17 cellular contexts compared by ENCODE assay signal in genomic region chr2:176178807-176179271, GRCh38. TPM values are rescaled to one million over a fixed set of nuclear protein-coding genes. Genes with fewer than 3 reads are reported as not detected.
A peak's percentile ranks its signal among the peaks of the same experiment; 100 is the strongest.
DNase-seq lines count a peak whose midpoint lies in the region; ATAC-seq, FAIRE-seq and TF ChIP-seq lines count a peak whose summit lies in the region.
"Had no signal": no experiment of that assay in that cellular context is flagged by ENCODE, and none has a peak within 500 bp of the region (broad histone marks: within the 10 kb centered on the region; RNA-seq: fewer than 3 reads in every experiment).

No MANE protein-coding gene starts in this region.

- DNase-seq in H7: no peak
- DNase-seq in RWPE2 (ENCODE audit: low spot score): no peak
- no peak for DNase-seq in keratinocyte (ENCODE audit: low read depth, low spot score)
- DNase-seq in stimulated activated CD4-positive, alpha-beta T cell treated with anti-CD3 and anti-CD28 coated beads, Interleukin-2, amount 100 ng/mL, for 24 hours: no peak
- DNase-seq in HEK293T (ENCODE audit: extremely low spot score): no peak
- no peak for DNase-seq in T-helper 1 cell
- DNase-seq: activated T-cell treated with anti-CD3 and anti-CD28 coated beads for 4 hours; brain microvascular endothelial cell; NCI-H226; occipital lobe; stimulated activated CD4-positive, alpha-beta T cell treated with anti-CD3 and anti-CD28 coated beads, Interleukin-4, amount 100 ng/mL, for 24 hours had no signal

- no peak for TF ChIP-seq CTCF in RWPE2 (IDR thresholded peaks at IDR 0.05; ENCODE audit: poor library complexity, severe bottlenecking)
- no peak for TF ChIP-seq CTCF in keratinocyte (optimal IDR thresholded peaks at IDR 0.05 in 1 of 3, IDR thresholded peaks at IDR 0.05 in 1 of 3, conservative IDR thresholded peaks at IDR 0.05 in 1 of 3; ENCODE audit: extremely low read depth in 1 of 3, insufficient read depth in 2 of 3, low read length in 3 of 3)

- no peaks in the 10 kb centered on the region for H3K79me2 ChIP-seq in keratinocyte (ENCODE audit: control insufficient read depth, insufficient read depth, low read length)

- H3K4me3 ChIP-seq in H7 (ENCODE audit: insufficient read depth, low read depth, low read length): peak overlapping the region; percentile 30; the same call in 1 of the 2 replicates
- peak overlapping the region; percentile 39 for H3K4me3 ChIP-seq in RWPE2 (ENCODE audit: severe bottlenecking)
- H3K4me3 ChIP-seq in keratinocyte (ENCODE audit: control insufficient read depth in 2 of 3, extremely low read depth in 1 of 3, insufficient read depth in 2 of 3, low read depth in 1 of 3, low read length in 3 of 3): peak overlapping the region in 2 of 3 experiments; percentile 28 to 54
- peak overlapping the region in 2 of 3 donors; percentile 65 to 66 for H3K4me3 ChIP-seq in skeletal muscle tissue (ENCODE audit: low read length in 3 of 3)

- no peak overlapping the region for H3K9ac ChIP-seq in keratinocyte (ENCODE audit: control insufficient read depth, extremely low read depth, insufficient read depth, low read length)
- no peak overlapping the region for H3K9ac ChIP-seq in skeletal muscle tissue (ENCODE audit: low read depth in 1 of 3, low read length in 3 of 3)
- H3K9ac ChIP-seq: KMS-11 had no signal

- ATAC-seq in RWPE2 (ENCODE audit: low read depth) (no peak), esophagus mucosa (no peak)
- ATAC-seq: Panc1 had no signal

- FAIRE-seq in keratinocyte (lab: Jason Lieb, UNC): no peak
- FAIRE-seq: TTC549 had no signal

- H3K36me3 ChIP-seq in H7 (replicated peaks; ENCODE audit: control insufficient read depth, insufficient read depth, low read length) (no peaks in the 10 kb centered on the region), RWPE2 (ENCODE audit: low read depth) (no peaks in the 10 kb centered on the region), keratinocyte (ENCODE audit: control insufficient read depth in 2 of 2, extremely low read depth in 1 of 2, insufficient read depth in 2 of 2, low read length in 2 of 2) (no peaks in the 10 kb centered on the region), skeletal muscle tissue (ENCODE audit: control insufficient read depth in 3 of 3, insufficient read depth in 3 of 3, low read length in 3 of 3) (no peaks in the 10 kb centered on the region)
- H3K36me3 ChIP-seq: brain microvascular endothelial cell, esophagus muscularis mucosa had no signal

- H2AFZ ChIP-seq in keratinocyte (ENCODE audit: control insufficient read depth, low read length): no peak overlapping the region

- H3K4me1 ChIP-seq in RWPE2 (ENCODE audit: insufficient read depth, poor library complexity, severe bottlenecking) (peaks cover 5% of the 10 kb centered on the region), keratinocyte (ENCODE audit: control insufficient read depth, extremely low read depth, insufficient read depth, low read length) (peaks cover 4% of the 10 kb centered on the region), skeletal muscle tissue (ENCODE audit: control insufficient read depth in 3 of 3, insufficient read depth in 3 of 3, low read length in 3 of 3) (peaks cover 0 to 6% (median 4%) of the 10 kb centered on the region in 3 donors)

- H4K20me1 ChIP-seq in keratinocyte (ENCODE audit: control insufficient read depth, extremely low read depth, insufficient read depth, low read length): peaks cover 2% of the 10 kb centered on the region

- CTCF ChIA-PET in HEK293T (lab: Yijun Ruan, JAX): no interaction called here

- H3K9me3 ChIP-seq in RWPE2 (ENCODE audit: severe bottlenecking): no peaks in the 10 kb centered on the region
- no peaks in the 10 kb centered on the region for H3K9me3 ChIP-seq in keratinocyte (ENCODE audit: control insufficient read depth, low read depth, low read length)
- H3K9me3 ChIP-seq in skeletal muscle tissue (ENCODE audit: control insufficient read depth in 3 of 3, low read length in 3 of 3): no peaks in the 10 kb centered on the region
- H3K9me3 ChIP-seq: esophagus muscularis mucosa had no signal

- H3K27ac ChIP-seq in RWPE2 (ENCODE audit: poor library complexity, severe bottlenecking) (peak overlapping the region; percentile 49), keratinocyte (ENCODE audit: control insufficient read depth, insufficient read depth, low read length) (no peak overlapping the region), skeletal muscle tissue (ENCODE audit: low read depth, low read length) (peak overlapping the region; percentile 25)
- H3K27ac ChIP-seq: brain microvascular endothelial cell, KMS-11 had no signal

- peaks cover 96% of the 10 kb centered on the region for H3K27me3 ChIP-seq in H7 (ENCODE audit: control insufficient read depth, insufficient read depth, low read length)
- H3K27me3 ChIP-seq in RWPE2 (ENCODE audit: insufficient read depth, poor library complexity, severe bottlenecking): no peaks in the 10 kb centered on the region
- peaks cover 63% of the 10 kb centered on the region for H3K27me3 ChIP-seq in keratinocyte (ENCODE audit: control insufficient read depth, extremely low read depth, insufficient read depth, low read length)
- peaks cover 33 to 54% (median 36%) of the 10 kb centered on the region in 3 donors for H3K27me3 ChIP-seq in skeletal muscle tissue (ENCODE audit: control insufficient read depth in 3 of 3, insufficient read depth in 3 of 3, low read length in 3 of 3)

- dilution Hi-C loops in keratinocyte (cut with MboI; ENCODE audit: extremely low pct_ligation_motif_present, low sequenced_read_pairs): no loop called here

- H3K4me2 ChIP-seq in keratinocyte (ENCODE audit: control insufficient read depth, extremely low read depth, insufficient read depth, low read depth, low read length): peak overlapping the region; percentile 54
- H3K4me2 ChIP-seq: KMS-11 had no signal

- POLR2A ChIA-PET in HEK293T (lab: Yijun Ruan, JAX): interaction anchor here (1.5 kb wide), 1 partner anchor 9 kb away, joined by 3 read pairs; no protein-coding TSS in a partner anchor

- H3K9me1 ChIP-seq in keratinocyte (ENCODE audit: control insufficient read depth, extremely low read depth, insufficient read depth, low read length): no peaks in the 10 kb centered on the region

TF ChIP-seq in HEK293T, 16 proteins besides CTCF, POLR2A, EP300 and RAD21:
- TF ChIP-seq LEF1 (IDR thresholded peaks at IDR 0.05; ENCODE audit: borderline replicate concordance) (no peak), NFRKB (IDR thresholded peaks at IDR 0.05) (no peak)

RNA-seq across cellular contexts. Expression of gene HOXD1, which starts 9.6 kb away (rescaled TPM):
- total RNA-seq in H7 (2014; rRNA removed; shearing (Covaris generic)): not detected in 2 replicates
- polyA plus RNA-seq in keratinocyte: not detected in 3 replicates
- polyA plus RNA-seq in keratinocyte (2011; ENCODE audit: low read depth): not detected
- not detected in 2 replicates for polyA plus RNA-seq in keratinocyte (2011; cell fraction: cytosol; rRNA removed)
- not detected in 2 replicates for polyA plus RNA-seq in keratinocyte (2011; cell fraction: nucleus; rRNA removed)
- not detected in 2 replicates for polyA plus RNA-seq in keratinocyte (2012; ENCODE audit: low replicate concordance)
- polyA minus RNA-seq in keratinocyte: not detected in 3 replicates
- not detected for polyA minus RNA-seq in keratinocyte (2011; cell fraction: cytosol; rRNA and poly(A)+ RNA removed)
- polyA minus RNA-seq in keratinocyte (2011; cell fraction: nucleus; rRNA and poly(A)+ RNA removed): not detected in 2 replicates
- total RNA-seq in skeletal muscle tissue (0.52 TPM), esophagus mucosa (0.16 TPM)
- total RNA-seq: occipital lobe had no signal

RNA-seq across cellular contexts. Expression of gene HOXD3, which starts 21.7 kb away (rescaled TPM):
- total RNA-seq in H7 (2014; rRNA removed; shearing (Covaris generic)): not detected in 2 replicates
- polyA plus RNA-seq in keratinocyte: not detected in 3 replicates
- polyA plus RNA-seq in keratinocyte (2011; ENCODE audit: low read depth): not detected
- polyA plus RNA-seq in keratinocyte (2011; cell fraction: cytosol; rRNA removed): not detected in 2 replicates
- polyA plus RNA-seq in keratinocyte (2011; cell fraction: nucleus; rRNA removed): not detected in 2 replicates
- not detected in 2 replicates for polyA plus RNA-seq in keratinocyte (2012; ENCODE audit: low replicate concordance)
- polyA minus RNA-seq in keratinocyte: not detected in 3 replicates
- not detected for polyA minus RNA-seq in keratinocyte (2011; cell fraction: cytosol; rRNA and poly(A)+ RNA removed)
- not detected in 2 replicates for polyA minus RNA-seq in keratinocyte (2011; cell fraction: nucleus; rRNA and poly(A)+ RNA removed)
- total RNA-seq in skeletal muscle tissue: 4.2 TPM
- total RNA-seq in esophagus mucosa: 0.52 TPM
- total RNA-seq: occipital lobe had no signal

RNA-seq across cellular contexts. Expression of gene HOXD4, which starts 27.5 kb away (rescaled TPM):
- total RNA-seq in H7 (2014; rRNA removed; shearing (Covaris generic)): not detected in 2 replicates
- not detected in 3 replicates for polyA plus RNA-seq in keratinocyte
- polyA plus RNA-seq in keratinocyte (2011; ENCODE audit: low read depth): not detected
- not detected in 2 replicates for polyA plus RNA-seq in keratinocyte (2011; cell fraction: cytosol; rRNA removed)
- not detected in 2 replicates for polyA plus RNA-seq in keratinocyte (2011; cell fraction: nucleus; rRNA removed)
- not detected in 2 replicates for polyA plus RNA-seq in keratinocyte (2012; ENCODE audit: low replicate concordance)
- not detected in 3 replicates for polyA minus RNA-seq in keratinocyte
- polyA minus RNA-seq in keratinocyte (2011; cell fraction: cytosol; rRNA and poly(A)+ RNA removed): not detected
- not detected in 2 replicates for polyA minus RNA-seq in keratinocyte (2011; cell fraction: nucleus; rRNA and poly(A)+ RNA removed)
- 1.0 TPM for total RNA-seq in skeletal muscle tissue
- total RNA-seq in esophagus mucosa: 0.36 TPM
- total RNA-seq: occipital lobe had no signal

RNA-seq across cellular contexts. Expression of gene HOXD8, which starts 49.3 kb away (rescaled TPM):
- total RNA-seq in H7 (2014; rRNA removed; shearing (Covaris generic)): not detected in 2 replicates
- 0.05 TPM in 1 of 3 replicates, not detected in the others for polyA plus RNA-seq in keratinocyte
- polyA plus RNA-seq in keratinocyte (2011; ENCODE audit: low read depth): not detected
- polyA plus RNA-seq in keratinocyte (2011; cell fraction: cytosol; rRNA removed): 0.06 TPM in 1 of 2 replicates, not detected in the other
- 0.08 TPM in 1 of 2 replicates, not detected in the other for polyA plus RNA-seq in keratinocyte (2011; cell fraction: nucleus; rRNA removed)
- polyA plus RNA-seq in keratinocyte (2012; ENCODE audit: low replicate concordance): not detected in 2 replicates
- polyA minus RNA-seq in keratinocyte: not detected in 3 replicates
- not detected for polyA minus RNA-seq in keratinocyte (2011; cell fraction: cytosol; rRNA and poly(A)+ RNA removed)
- not detected in 2 replicates for polyA minus RNA-seq in keratinocyte (2011; cell fraction: nucleus; rRNA and poly(A)+ RNA removed)
- 18.8 TPM for total RNA-seq in skeletal muscle tissue
- total RNA-seq in esophagus mucosa: 0.88 TPM
- total RNA-seq: occipital lobe had no signal

RNA-seq across cellular contexts. Expression of gene HOXD9, which starts 56.3 kb away (rescaled TPM):
- 0.10 TPM in 1 of 2 replicates, not detected in the other for total RNA-seq in H7 (2014; rRNA removed; shearing (Covaris generic))
- not detected in 3 replicates for polyA plus RNA-seq in keratinocyte
- not detected for polyA plus RNA-seq in keratinocyte (2011; ENCODE audit: low read depth)
- polyA plus RNA-seq in keratinocyte (2011; cell fraction: cytosol; rRNA removed): not detected in 2 replicates
- not detected in 2 replicates for polyA plus RNA-seq in keratinocyte (2011; cell fraction: nucleus; rRNA removed)
- polyA plus RNA-seq in keratinocyte (2012; ENCODE audit: low replicate concordance): not detected in 2 replicates
- not detected in 3 replicates for polyA minus RNA-seq in keratinocyte
- not detected for polyA minus RNA-seq in keratinocyte (2011; cell fraction: cytosol; rRNA and poly(A)+ RNA removed)
- not detected in 2 replicates for polyA minus RNA-seq in keratinocyte (2011; cell fraction: nucleus; rRNA and poly(A)+ RNA removed)
- total RNA-seq in skeletal muscle tissue: 5.7 TPM
- 1.1 TPM for total RNA-seq in esophagus mucosa
- total RNA-seq: occipital lobe had no signal
